In genomic region chr11:106624377-106624776, GRCh38 we compare ENCODE assay signal across 27 cellular contexts.
A peak's percentile ranks its signal among the peaks of the same experiment; 100 is the strongest.
DNase-seq lines count a peak whose midpoint lies in the region; ATAC-seq and TF ChIP-seq lines count a peak whose summit lies in the region.
"Had no signal": no experiment of that assay in that cellular context is flagged by ENCODE, and none has a peak within 500 bp of the region (broad histone marks: within the 10 kb centered on the region; RNA-seq: fewer than 3 reads in every experiment).

No MANE protein-coding gene starts in this region.

- no peaks in the 10 kb centered on the region for H4K20me1 ChIP-seq in fibroblast of lung (ENCODE audit: control insufficient read depth, extremely low read depth, insufficient read depth, low read length)

- TF ChIP-seq CTCF in MCF 10A (IDR thresholded peaks at IDR 0.05; ENCODE audit: unreplicated experiment) = no peak
- no peak for TF ChIP-seq CTCF in breast epithelium (IDR thresholded peaks at IDR 0.05)
- TF ChIP-seq CTCF in fibroblast of lung (conservative IDR thresholded peaks at IDR 0.05 in 1 of 2, IDR thresholded peaks at IDR 0.05 in 1 of 2; ENCODE audit: low read depth in 1 of 2, low read length in 2 of 2) = no peak
- no peak for TF ChIP-seq CTCF in GM13976 (IDR thresholded peaks at IDR 0.05; ENCODE audit: borderline replicate concordance, control extremely low read depth, extremely low read depth, insufficient read depth, missing control alignments)

- H3K4me3 ChIP-seq in breast epithelium (no peak overlapping the region), fibroblast of lung (replicated peaks in 1 of 4; ENCODE audit: control extremely low read depth in 1 of 4, insufficient read depth in 1 of 4, low read depth in 3 of 4, low read length in 4 of 4) (no peak overlapping the region)
- H3K4me3 ChIP-seq: adrenal gland, pancreas, thyroid gland had no signal

- H3K27ac ChIP-seq in breast epithelium (no peak overlapping the region), fibroblast of lung (ENCODE audit: insufficient read depth, low read length) (no peak overlapping the region)
- H3K27ac ChIP-seq: adrenal gland, epithelial cell of prostate, HL-60, pancreas, thyroid gland had no signal

- peaks cover 0 to 7% of the 10 kb centered on the region in 2 donors for H3K9me3 ChIP-seq in breast epithelium
- H3K9me3 ChIP-seq in fibroblast of lung (ENCODE audit: control insufficient read depth, insufficient read depth, low read depth, low read length) = no peaks in the 10 kb centered on the region
- H3K9me3 ChIP-seq: adrenal gland, pancreas, thyroid gland had no signal

- in situ Hi-C loops in GM13976 (cut with MboI; ENCODE audit: low sequenced_read_pairs, unreplicated experiment) = no loop called here

- H3K9ac ChIP-seq in fibroblast of lung (ENCODE audit: insufficient read depth, low read length) = no peak overlapping the region

- no TSS peak for BruUV-seq in MCF 10A (replicated peaks; lab: Mats Ljungman, UMichigan)

- no peak overlapping the region for H3K4me2 ChIP-seq in fibroblast of lung (ENCODE audit: extremely low read depth, insufficient read depth, low read length)

- H3K4me1 ChIP-seq in breast epithelium (no peaks in the 10 kb centered on the region), fibroblast of lung (ENCODE audit: control insufficient read depth, extremely low read depth, insufficient read depth, low read length) (no peaks in the 10 kb centered on the region)
- H3K4me1 ChIP-seq: adrenal gland, pancreas, thyroid gland had no signal

- H3K4me1 Mint-ChIP-seq in MCF 10A (ENCODE audit: insufficient read depth, unreplicated experiment) = peaks cover 21% of the 10 kb centered on the region
- H3K4me1 Mint-ChIP-seq: stimulated activated naive CD8-positive, alpha-beta T cell treated with anti-CD3 and anti-CD28 coated beads, Interleukin-15, amount 100 ng/mL, for 72 hours had no signal

- CTCF ChIA-PET in MCF 10A (lab: Yijun Ruan, JAX) = no interaction called here

- TF ChIP-seq POLR2A in breast epithelium (IDR thresholded peaks at IDR 0.05) (no peak), GM18505 (IDR thresholded peaks at IDR 0.05; ENCODE audit: borderline replicate concordance, extremely low read depth, insufficient read depth, insufficient read length) (no peak)

- no peaks in the 10 kb centered on the region for H3K79me2 ChIP-seq in fibroblast of lung (ENCODE audit: control insufficient read depth, insufficient read depth, low read length)

- no peaks in the 10 kb centered on the region for H3K9me3 Mint-ChIP-seq in MCF 10A (ENCODE audit: unreplicated experiment)
- H3K9me3 Mint-ChIP-seq: activated naive CD4-positive, alpha-beta T cell treated with anti-CD3 and anti-CD28 coated beads for 36 hours had no signal

- ATAC-seq in HG03469 (IDR thresholded peaks at IDR 0.05; ENCODE audit: unreplicated experiment) (no peak), GM18505 (IDR thresholded peaks at IDR 0.05; ENCODE audit: unreplicated experiment) (no peak)
- ATAC-seq: pancreas; stimulated activated naive CD8-positive, alpha-beta T cell treated with anti-CD3 and anti-CD28 coated beads, Interleukin-15, amount 100 ng/mL, for 72 hours had no signal

- no peak overlapping the region for H3K27ac Mint-ChIP-seq in MCF 10A (ENCODE audit: low read depth, unreplicated experiment)
- H3K27ac Mint-ChIP-seq: activated naive CD4-positive, alpha-beta T cell treated with anti-CD3 and anti-CD28 coated beads for 36 hours; activated T-helper 1 cell treated with anti-CD3 and anti-CD28 coated beads, Interleukin-12 subunit alpha, Interleukin-12 subunit beta, Interleukin-2, Interleukin-4 antibody, amounts not matched to agents 30 ng/mL and 10 ng/mL and 1 ng/mL, durations not matched to agents 14 hours and 24 hours and 36 hours; CD4-positive, alpha-beta T cell; stimulated activated naive CD8-positive, alpha-beta T cell treated with anti-CD3 and anti-CD28 coated beads, Interleukin-15, amount 100 ng/mL, for 72 hours had no signal

- H3K27me3 Mint-ChIP-seq in MCF 10A (ENCODE audit: insufficient read depth, unreplicated experiment) = no peaks in the 10 kb centered on the region
- H3K27me3 Mint-ChIP-seq: CD4-positive, alpha-beta T cell; stimulated activated naive CD8-positive, alpha-beta T cell treated with anti-CD3 and anti-CD28 coated beads, Interleukin-15, amount 100 ng/mL, for 72 hours had no signal

- POLR2A ChIA-PET in MCF 10A (lab: Yijun Ruan, JAX) = no interaction called here

- no peaks in the 10 kb centered on the region for H3K36me3 Mint-ChIP-seq in MCF 10A (ENCODE audit: insufficient read depth, unreplicated experiment)

- H3K36me3 ChIP-seq in breast epithelium = no peaks in the 10 kb centered on the region
- no peaks in the 10 kb centered on the region for H3K36me3 ChIP-seq in fibroblast of lung (ENCODE audit: control insufficient read depth, insufficient read depth, low read length)
- H3K36me3 ChIP-seq: adrenal gland, pancreas, thyroid gland had no signal

- no peak overlapping the region for H3K4me3 Mint-ChIP-seq in MCF 10A (ENCODE audit: unreplicated experiment)
- H3K4me3 Mint-ChIP-seq: activated naive CD4-positive, alpha-beta T cell treated with anti-CD3 and anti-CD28 coated beads for 36 hours; activated T-helper 1 cell treated with anti-CD3 and anti-CD28 coated beads, Interleukin-12 subunit alpha, Interleukin-12 subunit beta, Interleukin-2, Interleukin-4 antibody, amounts not matched to agents 30 ng/mL and 10 ng/mL and 1 ng/mL, durations not matched to agents 14 hours and 24 hours and 36 hours; CD4-positive, alpha-beta T cell; stimulated activated naive CD8-positive, alpha-beta T cell treated with anti-CD3 and anti-CD28 coated beads, Interleukin-15, amount 100 ng/mL, for 72 hours had no signal

- DNase-seq in MCF 10A (ENCODE audit: unreplicated experiment) (peak; percentile 9), breast epithelium (ENCODE audit: low spot score in 2 of 2) (no peak), NCI-H748 (lab: John Stamatoyannopoulos, UW; ENCODE audit: unreplicated experiment) (peak; percentile 51), fibroblast of lung (ENCODE audit: low read depth in 2 of 2) (peak; percentile 26 to 28), GM13976 (ENCODE audit: low spot score) (no peak)
- DNase-seq in activated CD4-positive, alpha-beta T cell treated with anti-CD3 and anti-CD28 coated beads for 1 hour = no peak
- DNase-seq: activated naive CD4-positive, alpha-beta T cell treated with anti-CD3 and anti-CD28 coated beads for 36 hours; adrenal gland; AML-193; CD4-positive, alpha-beta T cell; effector CD8-positive, alpha-beta T cell; H7; head of caudate nucleus; Karpas-422; NCI-H1694; NCI-H2227 treated with DMSO at 0.1 percent for 48 hours; pancreas; small intestine; stimulated activated CD4-positive, alpha-beta T cell treated with anti-CD3 and anti-CD28 coated beads, Interleukin-1b, Interleukin-23, amount 100 ng/mL, for 48 hours; stimulated activated CD8-positive, alpha-beta memory T cell treated with anti-CD3 and anti-CD28 coated beads, Interleukin-4, amount 100 ng/mL, for 48 hours; stimulated activated naive CD8-positive, alpha-beta T cell treated with anti-CD3 and anti-CD28 coated beads, Interleukin-15, amount 100 ng/mL, for 72 hours; thyroid gland had no signal

- no peaks in the 10 kb centered on the region for H3K27me3 ChIP-seq in breast epithelium
- H3K27me3 ChIP-seq in fibroblast of lung (ENCODE audit: control insufficient read depth, insufficient read depth, low read length) = no peaks in the 10 kb centered on the region
- H3K27me3 ChIP-seq: adrenal gland, pancreas, thyroid gland had no signal

- intact Hi-C loops in MCF 10A (cut with micrococcal nuclease) = no loop called here
- intact Hi-C loops in breast epithelium (cut with DNase I; ENCODE audit: low total_unique reads) = no loop called here

- H2AFZ ChIP-seq in fibroblast of lung (ENCODE audit: low read length) = no peak overlapping the region

Comparison
In these comparisons a context has a peak if more than half of its experiments do, and no peak if none do; other contexts are left out.
1. DNase-seq: peak in MCF 10A (single experiment), NCI-H748 (single experiment) and fibroblast of lung (2 of 2); none in breast epithelium (0 of 2), GM13976 (single experiment) and activated CD4-positive, alpha-beta T cell treated with anti-CD3 and anti-CD28 coated beads for 1 hour (single experiment).